ENCODE assay signal across 10 cellular contexts in the genomic region with DNA sequence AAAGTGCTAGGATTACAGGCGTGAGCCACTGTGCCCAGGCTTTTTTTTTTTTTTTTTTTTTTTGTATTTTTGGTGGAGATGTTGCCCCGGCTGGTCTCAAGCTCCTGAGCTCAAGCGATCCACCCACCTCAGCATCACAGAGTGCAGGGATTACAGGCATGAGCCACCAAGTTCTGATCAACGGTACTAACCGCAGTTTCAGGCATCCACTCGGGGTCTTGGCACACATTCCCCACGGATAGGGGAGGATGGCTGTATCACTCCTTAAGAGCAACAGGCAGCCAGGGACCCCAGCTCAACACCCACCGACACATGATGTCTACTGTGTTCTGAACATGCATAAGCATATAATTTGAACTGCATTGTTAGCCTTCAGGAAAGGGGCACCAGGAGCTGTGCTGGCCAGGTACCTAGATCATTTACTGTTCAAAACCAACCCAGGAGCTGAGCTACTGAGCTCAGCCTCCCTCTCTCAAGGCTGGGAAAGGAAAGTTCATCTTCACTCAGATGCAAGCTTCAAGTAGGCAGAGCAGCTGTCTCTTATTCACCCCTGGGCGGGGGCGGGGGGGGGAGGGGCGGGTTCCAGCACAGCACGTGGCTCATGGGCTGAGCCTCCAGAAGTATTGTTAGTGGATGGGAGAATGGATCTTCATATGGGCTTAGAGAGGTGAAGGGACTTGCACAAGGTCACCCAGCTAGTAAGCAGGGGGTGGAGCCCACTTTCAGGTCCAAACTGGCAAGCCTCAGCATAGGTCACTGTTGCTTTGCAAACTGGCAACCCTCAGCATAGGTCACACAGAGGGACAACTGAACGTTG. TPM values are rescaled to one million over a fixed set of nuclear protein-coding genes. Genes with fewer than 3 reads are reported as not detected.
DNase-seq lines count a peak whose midpoint lies in the region; ATAC-seq and TF ChIP-seq lines count a peak whose summit lies in the region.
"Had no signal": no experiment of that assay in that cellular context is flagged by ENCODE, and none has a peak within 500 bp of the region (broad histone marks: within the 10 kb centered on the region; RNA-seq: fewer than 3 reads in every experiment).

No MANE protein-coding gene starts in this region.

- no peaks in the 10 kb centered on the region; the same call in 2 of the 3 replicates for H3K9me3 Mint-ChIP-seq in GM23338
- no peaks in the 10 kb centered on the region for H3K9me3 Mint-ChIP-seq in activated naive CD8-positive, alpha-beta T cell treated with anti-CD3 and anti-CD28 coated beads, Interleukin-2, amount 50 U/mL, for 24 hours

- ATAC-seq in GM23338 (no peak), psoas muscle (peak; percentile 32 to 56 (median 41)), GM19351 (IDR thresholded peaks at IDR 0.05; ENCODE audit: unreplicated experiment) (no peak)
- ATAC-seq in activated naive CD8-positive, alpha-beta T cell treated with anti-CD3 and anti-CD28 coated beads, Interleukin-2, amount 50 U/mL, for 24 hours: peak; percentile 35

- H3K9me3 ChIP-seq in psoas muscle (no peaks in the 10 kb centered on the region), colonic mucosa (no peaks in the 10 kb centered on the region)
- H3K9me3 ChIP-seq: breast epithelium had no signal

- H2AFZ ChIP-seq in GM23338: no peak overlapping the region

- DNase-seq in GM23338 (ENCODE audit: low spot score) (no peak), NCI-H510A treated with DMSO at 0.1 percent for 48 hours (lab: John Stamatoyannopoulos, UW) (peak; percentile 84), psoas muscle (no peak), DMS153 (lab: John Stamatoyannopoulos, UW) (no peak), colonic mucosa (no peak)
- DNase-seq in activated naive CD8-positive, alpha-beta T cell treated with anti-CD3 and anti-CD28 coated beads, Interleukin-2, amount 50 U/mL, for 24 hours: no peak

- H3K4me1 Mint-ChIP-seq in GM23338: peaks cover 69% of the 10 kb centered on the region
- H3K4me1 Mint-ChIP-seq in activated naive CD8-positive, alpha-beta T cell treated with anti-CD3 and anti-CD28 coated beads, Interleukin-2, amount 50 U/mL, for 24 hours: peaks cover 94% of the 10 kb centered on the region

- peaks cover 87% of the 10 kb centered on the region for H3K4me1 ChIP-seq in GM23338 (ENCODE audit: insufficient read depth)
- H3K4me1 ChIP-seq in psoas muscle: peaks cover 75% of the 10 kb centered on the region
- peaks cover 29% of the 10 kb centered on the region for H3K4me1 ChIP-seq in colonic mucosa

- H3K9ac ChIP-seq in colonic mucosa (ENCODE audit: low read depth in 2 of 2, low read length in 2 of 2): peak overlapping the region in 1 of 2 donors; percentile 46

- H3K4me3 Mint-ChIP-seq in GM23338: no peak overlapping the region
- peak overlapping the region; percentile 66 for H3K4me3 Mint-ChIP-seq in activated naive CD8-positive, alpha-beta T cell treated with anti-CD3 and anti-CD28 coated beads, Interleukin-2, amount 50 U/mL, for 24 hours

- H3K27ac ChIP-seq in GM23338 (ENCODE audit: low read depth): no peak overlapping the region
- no peak overlapping the region for H3K27ac ChIP-seq in psoas muscle
- H3K27ac ChIP-seq in colonic mucosa: no peak overlapping the region
- H3K27ac ChIP-seq: epithelial cell of prostate had no signal

- H3K36me3 Mint-ChIP-seq in GM23338 (ENCODE audit: low read depth): peaks cover 10% of the 10 kb centered on the region; the same call in 2 of the 3 replicates
- H3K36me3 Mint-ChIP-seq in activated naive CD8-positive, alpha-beta T cell treated with anti-CD3 and anti-CD28 coated beads, Interleukin-2, amount 50 U/mL, for 24 hours (ENCODE audit: low read depth): peaks cover 20% of the 10 kb centered on the region

- peak overlapping the region; percentile 59 for H3K4me2 ChIP-seq in GM23338

- H3F3A ChIP-seq in GM23338 (replicated peaks; ENCODE audit: low read depth): no peaks in the 10 kb centered on the region

- intact Hi-C loops in psoas muscle (cut with DNase I): loop anchor here in 1 of 2 donors (5.0 kb wide), 1 partner anchor 777 kb away; no protein-coding TSS in a partner anchor
- intact Hi-C loops in colonic mucosa (cut with DNase I): no loop called here

- H3K36me3 ChIP-seq in GM23338 (ENCODE audit: insufficient read depth) (no peaks in the 10 kb centered on the region), psoas muscle (ENCODE audit: insufficient read depth in 1 of 2, low read depth in 1 of 2) (no peaks in the 10 kb centered on the region), colonic mucosa (no peaks in the 10 kb centered on the region)
- H3K36me3 ChIP-seq: breast epithelium had no signal

- no peaks in the 10 kb centered on the region for H3K27me3 ChIP-seq in GM23338 (ENCODE audit: insufficient read depth)
- H3K27me3 ChIP-seq in psoas muscle (ENCODE audit: insufficient read depth in 3 of 3, low read length in 2 of 3): no peaks in the 10 kb centered on the region
- H3K27me3 ChIP-seq in colonic mucosa: no peaks in the 10 kb centered on the region
- H3K27me3 ChIP-seq: breast epithelium had no signal

- H3K79me2 ChIP-seq in GM23338 (replicated peaks; ENCODE audit: insufficient read depth): peaks cover 98% of the 10 kb centered on the region

- no peak overlapping the region for H3K27ac Mint-ChIP-seq in GM23338
- peak overlapping the region; percentile 92 for H3K27ac Mint-ChIP-seq in activated naive CD8-positive, alpha-beta T cell treated with anti-CD3 and anti-CD28 coated beads, Interleukin-2, amount 50 U/mL, for 24 hours
- H3K27ac Mint-ChIP-seq: progenitor cell of endocrine pancreas had no signal

- 65 to 75% (median 67%) methylated on average over 12 to 13 of the region's 13 CpGs for WGBS in psoas muscle, 3 donors

- no peak overlapping the region for H3K4me3 ChIP-seq in GM23338
- H3K4me3 ChIP-seq in psoas muscle: no peak overlapping the region
- H3K4me3 ChIP-seq in colonic mucosa: no peak overlapping the region
- H3K4me3 ChIP-seq: breast epithelium had no signal

- H3K27me3 Mint-ChIP-seq in GM23338 (ENCODE audit: insufficient read depth, low read depth, poor library complexity): peaks cover 4% of the 10 kb centered on the region
- no peaks in the 10 kb centered on the region for H3K27me3 Mint-ChIP-seq in activated naive CD8-positive, alpha-beta T cell treated with anti-CD3 and anti-CD28 coated beads, Interleukin-2, amount 50 U/mL, for 24 hours
- H3K27me3 Mint-ChIP-seq: progenitor cell of endocrine pancreas had no signal

- no peak for TF ChIP-seq CTCF in GM23338 (conservative IDR thresholded peaks at IDR 0.05; ENCODE audit: low read depth in 2 of 2)
- no peak for TF ChIP-seq CTCF in psoas muscle (IDR thresholded peaks at IDR 0.05)
- no peak for TF ChIP-seq CTCF in colonic mucosa (IDR thresholded peaks at IDR 0.05)

- no peaks in the 10 kb centered on the region for H3K9me2 ChIP-seq in GM23338 (ENCODE audit: insufficient read depth)

- peaks cover 94% of the 10 kb centered on the region for H4K20me1 ChIP-seq in GM23338 (replicated peaks; ENCODE audit: insufficient read depth)

TF ChIP-seq in GM23338, 12 proteins besides CTCF, POLR2A, EP300 and RAD21 (continues in another document):
- TF ChIP-seq JUNB (IDR thresholded peaks at IDR 0.05; ENCODE audit: unreplicated experiment) (no peak), ZNF331 (CRISPR knock-in tag; IDR thresholded peaks at IDR 0.05; ENCODE audit: low read depth) (no peak), STAT1 (IDR thresholded peaks at IDR 0.05; ENCODE audit: unreplicated experiment) (no peak)
- TF ChIP-seq, protein P1, sequence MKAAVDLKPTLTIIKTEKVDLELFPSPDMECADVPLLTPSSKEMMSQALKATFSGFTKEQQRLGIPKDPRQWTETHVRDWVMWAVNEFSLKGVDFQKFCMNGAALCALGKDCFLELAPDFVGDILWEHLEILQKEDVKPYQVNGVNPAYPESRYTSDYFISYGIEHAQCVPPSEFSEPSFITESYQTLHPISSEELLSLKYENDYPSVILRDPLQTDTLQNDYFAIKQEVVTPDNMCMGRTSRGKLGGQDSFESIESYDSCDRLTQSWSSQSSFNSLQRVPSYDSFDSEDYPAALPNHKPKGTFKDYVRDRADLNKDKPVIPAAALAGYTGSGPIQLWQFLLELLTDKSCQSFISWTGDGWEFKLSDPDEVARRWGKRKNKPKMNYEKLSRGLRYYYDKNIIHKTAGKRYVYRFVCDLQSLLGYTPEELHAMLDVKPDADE (IDR thresholded peaks at IDR 0.05): no peak

RNA-seq across cellular contexts. Expression of a gene that starts 24.6 kb away (rescaled TPM):
- 183 and 195 TPM in 2 replicates for total RNA-seq in GM23338 (2014; rRNA removed; shearing (Covaris generic))
- polyA plus RNA-seq in GM23338 (2016; fragmentation: Nextera tagmentation; extraction: Ambion mirVana) (320 and 348 TPM in 2 replicates), psoas muscle (100 to 1,000 TPM; 179 to 261 (median 206) TPM)
- total RNA-seq in psoas muscle (100 to 1,000 TPM; 207 to 284 (median 232) TPM), colonic mucosa (100 to 1,000 TPM; 397 to 407 TPM)

Comparison
In these comparisons a context has a peak if more than half of its experiments do, and no peak if none do; other contexts are left out.
1. ATAC-seq: peak in activated naive CD8-positive, alpha-beta T cell treated with anti-CD3 and anti-CD28 coated beads, Interleukin-2, amount 50 U/mL, for 24 hours (single experiment) and psoas muscle (4 of 4); none in GM23338 (single experiment) and GM19351 (single experiment).